8 cellular contexts compared by ENCODE assay signal in genomic region chr5:138752951-138753793, GRCh38. TPM values are rescaled to one million over a fixed set of nuclear protein-coding genes. Genes with fewer than 3 reads are reported as not detected.
A peak's percentile ranks its signal among the peaks of the same experiment; 100 is the strongest.
DNase-seq lines count a peak whose midpoint lies in the region; ATAC-seq, FAIRE-seq and TF ChIP-seq lines count a peak whose summit lies in the region.

A gene with protein sequence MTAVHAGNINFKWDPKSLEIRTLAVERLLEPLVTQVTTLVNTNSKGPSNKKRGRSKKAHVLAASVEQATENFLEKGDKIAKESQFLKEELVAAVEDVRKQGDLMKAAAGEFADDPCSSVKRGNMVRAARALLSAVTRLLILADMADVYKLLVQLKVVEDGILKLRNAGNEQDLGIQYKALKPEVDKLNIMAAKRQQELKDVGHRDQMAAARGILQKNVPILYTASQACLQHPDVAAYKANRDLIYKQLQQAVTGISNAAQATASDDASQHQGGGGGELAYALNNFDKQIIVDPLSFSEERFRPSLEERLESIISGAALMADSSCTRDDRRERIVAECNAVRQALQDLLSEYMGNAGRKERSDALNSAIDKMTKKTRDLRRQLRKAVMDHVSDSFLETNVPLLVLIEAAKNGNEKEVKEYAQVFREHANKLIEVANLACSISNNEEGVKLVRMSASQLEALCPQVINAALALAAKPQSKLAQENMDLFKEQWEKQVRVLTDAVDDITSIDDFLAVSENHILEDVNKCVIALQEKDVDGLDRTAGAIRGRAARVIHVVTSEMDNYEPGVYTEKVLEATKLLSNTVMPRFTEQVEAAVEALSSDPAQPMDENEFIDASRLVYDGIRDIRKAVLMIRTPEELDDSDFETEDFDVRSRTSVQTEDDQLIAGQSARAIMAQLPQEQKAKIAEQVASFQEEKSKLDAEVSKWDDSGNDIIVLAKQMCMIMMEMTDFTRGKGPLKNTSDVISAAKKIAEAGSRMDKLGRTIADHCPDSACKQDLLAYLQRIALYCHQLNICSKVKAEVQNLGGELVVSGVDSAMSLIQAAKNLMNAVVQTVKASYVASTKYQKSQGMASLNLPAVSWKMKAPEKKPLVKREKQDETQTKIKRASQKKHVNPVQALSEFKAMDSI (plus strand): TSS chr5:138753425. CDS start chr5:138781925, 28,500 bp downstream.

- H3K36me3 Mint-ChIP-seq in CD4-positive, alpha-beta T cell (ENCODE audit: low read depth) = peaks cover 18% of the 10 kb centered on the region
- peaks cover 15% of the 10 kb centered on the region for H3K36me3 Mint-ChIP-seq in T-helper 1 cell treated with Interleukin-12 subunit alpha and Interleukin-12 subunit beta and Interleukin-4 antibody, amounts not matched to agents 30 μg/mL and 1 μg/mL, for 36 hours (ENCODE audit: low read depth)

- no peak for FAIRE-seq in urothelium cell line (lab: Jason Lieb, UNC)

- H3K9ac ChIP-seq in Karpas-422 (ENCODE audit: low read length) = peak within 1 kb of the TSS; percentile 73

- peak in 9 of 10 experiments; percentile 11 to 59 (median 36) for DNase-seq in CD4-positive, alpha-beta T cell
- DNase-seq in GM20000 (ENCODE audit: low spot score) (peak; percentile 96), Karpas-422 (peak; percentile 73), anterior cingulate cortex (lab: John Stamatoyannopoulos, UW) (peak in 51 of 58 donors; percentile 7 to 78 (median 53)), left ventricle myocardium superior (peak; percentile 87), pulmonary artery endothelial cell (ENCODE audit: low read depth, low spot score) (peak; percentile 19), urothelium cell line (ENCODE audit: low spot score) (peak; percentile 86)

- H3K4me1 Mint-ChIP-seq in CD4-positive, alpha-beta T cell (ENCODE audit: low read depth) = peaks cover 12% of the 10 kb centered on the region
- H3K4me1 Mint-ChIP-seq in T-helper 1 cell treated with Interleukin-12 subunit alpha and Interleukin-12 subunit beta and Interleukin-4 antibody, amounts not matched to agents 30 μg/mL and 1 μg/mL, for 36 hours (ENCODE audit: low read depth) = peaks cover 17% of the 10 kb centered on the region

- peak within 1 kb of the TSS; percentile 83 for H3K4me3 Mint-ChIP-seq in CD4-positive, alpha-beta T cell
- H3K4me3 Mint-ChIP-seq in T-helper 1 cell treated with Interleukin-12 subunit alpha and Interleukin-12 subunit beta and Interleukin-4 antibody, amounts not matched to agents 30 μg/mL and 1 μg/mL, for 36 hours = peak within 1 kb of the TSS; percentile 76

- H3K27ac ChIP-seq in CD4-positive, alpha-beta T cell (ENCODE audit: low read depth, low read length) = no peak within 1 kb of the TSS
- H3K27ac ChIP-seq in Karpas-422 (ENCODE audit: low read length) = no peak within 1 kb of the TSS

- no peak for TF ChIP-seq CTCF in CD4-positive, alpha-beta T cell (IDR thresholded peaks at IDR 0.05)
- TF ChIP-seq CTCF in GM20000 (IDR thresholded peaks at IDR 0.05; ENCODE audit: extremely low read depth, missing control alignments) = no peak

- H4K20me1 ChIP-seq in Karpas-422 (ENCODE audit: insufficient read depth, low read depth, low read length) = 0 out of 2 replicates have a peak, but pooled peaks cover 4% of the 10 kb centered on the region

- H3K79me2 ChIP-seq in Karpas-422 (ENCODE audit: low read length) = no peaks in the 10 kb centered on the region

- POLR2A ChIA-PET in CD4-positive, alpha-beta T cell (lab: Charles Lee) = interaction anchor here (1.1 to 1.2 kb wide), 2 partner anchors 10 to 177 kb away, joined by 3 to 4 read pairs; partner anchors contain the start of gene HSPA9

- H3K27me3 ChIP-seq in CD4-positive, alpha-beta T cell (ENCODE audit: control insufficient read depth, insufficient read depth, low read length) = peaks cover 25% of the 10 kb centered on the region
- peaks cover 7% of the 10 kb centered on the region; the same call in 1 of the 2 replicates for H3K27me3 ChIP-seq in Karpas-422 (ENCODE audit: low read length)

- H3K4me2 ChIP-seq in Karpas-422 (ENCODE audit: low read depth, low read length, poor library complexity, severe bottlenecking) = peak within 1 kb of the TSS; percentile 92

- CTCF ChIA-PET in CD4-positive, alpha-beta T cell (lab: Charles Lee) = no interaction called here

- H3K9me3 ChIP-seq in CD4-positive, alpha-beta T cell (ENCODE audit: control insufficient read depth, low read length) = no peaks in the 10 kb centered on the region
- no peaks in the 10 kb centered on the region for H3K9me3 ChIP-seq in Karpas-422 (ENCODE audit: low read length)

- peak within 1 kb of the TSS; percentile 79 for H3K4me3 ChIP-seq in Karpas-422 (ENCODE audit: low read length)

- H3K36me3 ChIP-seq in Karpas-422 (ENCODE audit: insufficient read depth, low read length) = no peaks in the 10 kb centered on the region

- peaks cover 12% of the 10 kb centered on the region for H3K9me3 Mint-ChIP-seq in CD4-positive, alpha-beta T cell
- H3K9me3 Mint-ChIP-seq in T-helper 1 cell treated with Interleukin-12 subunit alpha and Interleukin-12 subunit beta and Interleukin-4 antibody, amounts not matched to agents 30 μg/mL and 1 μg/mL, for 36 hours = peaks cover 3% of the 10 kb centered on the region

- H3K4me1 ChIP-seq in Karpas-422 (ENCODE audit: low read length) = peaks cover 15% of the 10 kb centered on the region

- peaks cover 52% of the 10 kb centered on the region for H3K27me3 Mint-ChIP-seq in CD4-positive, alpha-beta T cell
- peaks cover 56% of the 10 kb centered on the region for H3K27me3 Mint-ChIP-seq in T-helper 1 cell treated with Interleukin-12 subunit alpha and Interleukin-12 subunit beta and Interleukin-4 antibody, amounts not matched to agents 30 μg/mL and 1 μg/mL, for 36 hours (ENCODE audit: low read depth)

- ATAC-seq in CD4-positive, alpha-beta T cell (ENCODE audit: poor library complexity) = peak; percentile 77
- ATAC-seq in left ventricle myocardium superior = peak; percentile 85

- no peaks in the 10 kb centered on the region for H3K9me2 ChIP-seq in Karpas-422 (replicated peaks; ENCODE audit: insufficient read depth, low read length)

- H2AFZ ChIP-seq in Karpas-422 (ENCODE audit: low read length) = peak within 1 kb of the TSS; percentile 93

- intact Hi-C loops in CD4-positive, alpha-beta T cell (cut with DNase I, micrococcal nuclease) = no loop called here
- intact Hi-C loops in left ventricle myocardium superior (cut with micrococcal nuclease) = no loop called here

- H3K27ac Mint-ChIP-seq in CD4-positive, alpha-beta T cell = peak within 1 kb of the TSS; percentile 37
- H3K27ac Mint-ChIP-seq in T-helper 1 cell treated with Interleukin-12 subunit alpha and Interleukin-12 subunit beta and Interleukin-4 antibody, amounts not matched to agents 30 μg/mL and 1 μg/mL, for 36 hours = peak within 1 kb of the TSS; percentile 36

RNA-seq across cellular contexts. Expression of the gene that starts here (rescaled TPM):
- total RNA-seq in CD4-positive, alpha-beta T cell = 1 to 10 TPM; 6.0 to 6.7 TPM
- 13.2 and 14.7 TPM in 2 replicates for total RNA-seq in Karpas-422 (2014; rRNA removed; shearing (Covaris generic); ENCODE audit: low replicate concordance)
- total RNA-seq in left ventricle myocardium superior = 296 TPM
- 527 and 572 TPM in 2 replicates for total RNA-seq in pulmonary artery endothelial cell

Comparison
In these comparisons a context has a peak if more than half of its experiments do, and no peak if none do; other contexts are left out.
1. RNA of the gene that starts here (total RNA-seq): 527 to 572 TPM in pulmonary artery endothelial cell and 296 TPM in left ventricle myocardium superior (single experiment); 13.2 to 14.7 TPM in Karpas-422 and 6.0 to 6.7 TPM in CD4-positive, alpha-beta T cell; every median in the first group is over 10 times any median in the second.
2. DNase-seq: peak in every context shown above with its lines; median percentile 96 in GM20000; 87 in left ventricle myocardium superior; 86 in urothelium cell line; 73 in Karpas-422; 53 in anterior cingulate cortex; 36 in CD4-positive, alpha-beta T cell; 19 in pulmonary artery endothelial cell.